13 cellular contexts compared by ENCODE assay signal in the genomic region with DNA sequence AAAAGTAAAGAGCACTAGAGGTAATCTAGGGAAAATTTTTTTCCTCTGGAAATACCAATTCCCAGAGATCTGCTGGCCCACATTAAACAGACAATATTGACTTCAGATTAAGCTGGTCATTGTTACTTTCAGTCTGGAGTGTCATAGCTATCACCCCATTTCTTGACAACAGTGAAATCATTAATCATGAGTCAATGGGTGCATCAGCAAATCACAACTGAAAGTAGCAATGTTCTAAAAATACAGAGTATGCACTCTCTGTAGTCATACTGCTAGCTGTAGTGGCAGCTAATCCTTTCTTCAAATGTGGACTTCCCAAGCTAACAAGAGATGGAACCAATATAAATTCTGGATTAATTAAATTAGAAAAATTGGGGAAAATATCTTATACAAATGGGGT.
DNase-seq lines count a peak whose midpoint lies in the region; ATAC-seq, FAIRE-seq and TF ChIP-seq lines count a peak whose summit lies in the region.
"Had no signal": no experiment of that assay in that cellular context is flagged by ENCODE, and none has a peak within 500 bp of the region (broad histone marks: within the 10 kb centered on the region; RNA-seq: fewer than 3 reads in every experiment).

No MANE protein-coding gene starts in this region.

- POLR2A ChIA-PET in A549 (lab: Yijun Ruan, JAX) = no interaction called here

- H3K9me3 ChIP-seq in A549 = peaks cover 7% of the 10 kb centered on the region; the same call in 1 of the 3 replicates

- CTCF ChIA-PET in A549 (lab: Yijun Ruan, JAX) = no interaction called here

- peak; percentile 65 for FAIRE-seq in A549 (lab: Jason Lieb, UNC)

- TF ChIP-seq RAD21 in A549 (conservative IDR thresholded peaks at IDR 0.05 in 1 of 2, IDR thresholded peaks at IDR 0.05 in 1 of 2) = no peak

- H3K4me2 ChIP-seq in A549 = no peak overlapping the region

- no peaks in the 10 kb centered on the region; the same call in 2 of the 3 replicates for H3K4me1 ChIP-seq in A549

- H3K27ac ChIP-seq in A549 = no peak overlapping the region

- no peak for ATAC-seq in A549
- ATAC-seq in GM18907 (IDR thresholded peaks at IDR 0.05; ENCODE audit: unreplicated experiment) = peak; percentile 93
- ATAC-seq in GM21825 (IDR thresholded peaks at IDR 0.05; ENCODE audit: unreplicated experiment) = peak; percentile 91
- peak; percentile 97 for ATAC-seq in HG03280 (IDR thresholded peaks at IDR 0.05; ENCODE audit: unreplicated experiment)
- no peak for ATAC-seq in esophagus mucosa
- ATAC-seq: effector memory CD8-positive, alpha-beta T cell; WTC11 had no signal

- no peak for DNase-seq in A549 (ENCODE audit: low read depth in 1 of 2, low spot score in 1 of 2)
- no peak for DNase-seq in NCI-H1694 treated with DMSO at 0.1 percent for 48 hours (lab: John Stamatoyannopoulos, UW)
- no peak for DNase-seq in NK-92 treated with Interleukin-12 subunit alpha and Interleukin-12 subunit beta, amount 100 ng/mL, for 24 hours (lab: John Stamatoyannopoulos, UW)
- DNase-seq in activated CD4-positive, alpha-beta T cell treated with anti-CD3 and anti-CD28 coated beads, Interleukin-2, amount 50 U/mL, for 1 hour = no peak
- DNase-seq: activated naive CD8-positive, alpha-beta T cell treated with anti-CD3 and anti-CD28 coated beads, Interleukin-2, amount 10 ng/mL, durations not matched to agents 7 days and 5 days; effector memory CD8-positive, alpha-beta T cell; naive B cell; NCI-H1436 had no signal

- no peak for TF ChIP-seq EP300 in A549 (IDR thresholded peaks at IDR 0.05)

- TF ChIP-seq POLR2A in A549 (IDR thresholded peaks at IDR 0.05; ENCODE audit: low read length) = no peak

- no peak overlapping the region for H3K4me3 ChIP-seq in A549

- no peak for TF ChIP-seq CTCF in A549 (IDR thresholded peaks at IDR 0.05)

TF ChIP-seq in A549, 52 proteins besides CTCF, POLR2A, EP300 and RAD21:
- TF ChIP-seq CBX8 (IDR thresholded peaks at IDR 0.05) = no peak
- no peak for TF ChIP-seq MAFK (IDR thresholded peaks at IDR 0.05; ENCODE audit: partially characterized antibody)
- TF ChIP-seq, protein P1, sequence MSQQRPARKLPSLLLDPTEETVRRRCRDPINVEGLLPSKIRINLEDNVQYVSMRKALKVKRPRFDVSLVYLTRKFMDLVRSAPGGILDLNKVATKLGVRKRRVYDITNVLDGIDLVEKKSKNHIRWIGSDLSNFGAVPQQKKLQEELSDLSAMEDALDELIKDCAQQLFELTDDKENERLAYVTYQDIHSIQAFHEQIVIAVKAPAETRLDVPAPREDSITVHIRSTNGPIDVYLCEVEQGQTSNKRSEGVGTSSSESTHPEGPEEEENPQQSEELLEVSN (IDR thresholded peaks at IDR 0.05; ENCODE audit: borderline replicate concordance, low read depth) = no peak
- TF ChIP-seq, protein P2, sequence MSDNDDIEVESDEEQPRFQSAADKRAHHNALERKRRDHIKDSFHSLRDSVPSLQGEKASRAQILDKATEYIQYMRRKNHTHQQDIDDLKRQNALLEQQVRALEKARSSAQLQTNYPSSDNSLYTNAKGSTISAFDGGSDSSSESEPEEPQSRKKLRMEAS (IDR thresholded peaks at IDR 0.05) = no peak
- no peak for TF ChIP-seq ZSCAN20 (CRISPR knock-in tag; IDR thresholded peaks at IDR 0.05)
- no peak for TF ChIP-seq MYC (IDR thresholded peaks at IDR 0.05; ENCODE audit: borderline replicate concordance, low read length)
- no peak for TF ChIP-seq JUNB (IDR thresholded peaks at IDR 0.05)
- no peak for TF ChIP-seq PHF8 (IDR thresholded peaks at IDR 0.05; ENCODE audit: borderline replicate concordance, low read depth)
- TF ChIP-seq, protein P3, sequence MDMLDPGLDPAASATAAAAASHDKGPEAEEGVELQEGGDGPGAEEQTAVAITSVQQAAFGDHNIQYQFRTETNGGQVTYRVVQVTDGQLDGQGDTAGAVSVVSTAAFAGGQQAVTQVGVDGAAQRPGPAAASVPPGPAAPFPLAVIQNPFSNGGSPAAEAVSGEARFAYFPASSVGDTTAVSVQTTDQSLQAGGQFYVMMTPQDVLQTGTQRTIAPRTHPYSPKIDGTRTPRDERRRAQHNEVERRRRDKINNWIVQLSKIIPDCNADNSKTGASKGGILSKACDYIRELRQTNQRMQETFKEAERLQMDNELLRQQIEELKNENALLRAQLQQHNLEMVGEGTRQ (IDR thresholded peaks at IDR 0.05) = no peak
- TF ChIP-seq ZFP36 (IDR thresholded peaks at IDR 0.05; ENCODE audit: borderline replicate concordance, partially characterized antibody) = no peak

Comparison
In these comparisons a context has a peak if more than half of its experiments do, and no peak if none do; other contexts are left out.
1. ATAC-seq: peak in GM18907 (single experiment), GM21825 (single experiment) and HG03280 (single experiment); none in A549 (0 of 2) and esophagus mucosa (single experiment).